10 cellular contexts compared by ENCODE assay signal in the genomic region with DNA sequence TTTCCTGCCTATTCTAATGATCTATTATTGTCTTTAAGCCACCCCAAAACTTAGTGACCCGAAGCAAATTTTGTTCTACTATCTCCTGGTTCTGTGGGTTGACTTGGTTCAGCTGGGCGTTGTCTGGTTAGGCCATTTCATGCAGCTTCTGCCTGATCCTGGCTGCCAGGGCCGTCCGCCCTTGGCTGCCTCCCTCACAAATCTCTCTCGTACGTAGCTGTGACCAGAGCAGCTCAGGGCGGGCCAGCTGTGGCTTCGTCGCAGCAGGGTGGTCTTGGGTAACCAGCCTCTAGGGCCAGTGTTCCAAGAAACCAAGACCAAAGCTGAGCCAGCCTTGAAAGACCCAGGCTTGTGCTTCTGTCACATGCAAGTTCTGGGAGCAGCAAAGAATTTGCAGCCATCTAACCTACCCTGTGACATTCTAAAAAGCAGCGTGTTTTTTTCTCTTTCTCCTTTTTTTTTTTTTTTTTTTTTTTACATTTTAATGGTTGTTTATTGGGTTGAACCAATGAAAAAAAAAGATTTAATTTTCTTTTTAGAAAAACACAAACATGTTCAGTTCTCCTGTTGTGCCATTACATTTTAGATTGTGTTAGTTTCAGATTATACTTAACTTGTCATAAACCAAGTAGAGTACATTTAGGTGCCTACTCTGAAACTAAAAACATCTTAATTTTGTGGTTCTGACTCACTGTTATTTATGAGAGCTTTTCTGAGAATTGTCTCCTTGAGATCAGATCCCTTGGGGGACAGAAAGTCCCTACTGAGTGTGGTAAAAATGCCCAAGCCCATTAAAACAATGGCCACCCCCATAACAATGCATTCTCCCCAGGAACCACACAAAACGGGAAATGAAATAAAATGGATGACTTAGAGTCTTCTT.
A peak's percentile ranks its signal among the peaks of the same experiment; 100 is the strongest.
DNase-seq lines count a peak whose midpoint lies in the region; ATAC-seq and TF ChIP-seq lines count a peak whose summit lies in the region.
"Had no signal": no experiment of that assay in that cellular context is flagged by ENCODE, and none has a peak within 500 bp of the region (broad histone marks: within the 10 kb centered on the region; RNA-seq: fewer than 3 reads in every experiment).

No MANE protein-coding gene starts in this region.

- peak; percentile 60 for DNase-seq in GM06990 (ENCODE audit: extremely low read depth, insufficient read length)
- DNase-seq in dermis blood vessel endothelial cell: peak; percentile 27
- no peak for DNase-seq in chondrocyte (ENCODE audit: low spot score)
- DNase-seq in head of caudate nucleus: no peak
- DNase-seq in RKO (ENCODE audit: low spot score): no peak
- DNase-seq: NCI-H2029 treated with DMSO at 0.1 percent for 48 hours had no signal

- no peak overlapping the region for H3K4me3 Mint-ChIP-seq in chondrocyte (ENCODE audit: unreplicated experiment)

- H3K36me3 Mint-ChIP-seq in chondrocyte (ENCODE audit: low read depth): no peaks in the 10 kb centered on the region

- no peaks in the 10 kb centered on the region for H3K9me3 Mint-ChIP-seq in chondrocyte (ENCODE audit: low read depth)

- ATAC-seq in GM19372 (IDR thresholded peaks at IDR 0.05; ENCODE audit: low read depth, unreplicated experiment) (peak; percentile 41), HG03280 (IDR thresholded peaks at IDR 0.05; ENCODE audit: unreplicated experiment) (peak; percentile 31), GM19455 (IDR thresholded peaks at IDR 0.05; ENCODE audit: unreplicated experiment) (no peak)

- intact Hi-C loops in head of caudate nucleus (cut with DNase I): no loop called here

- H3K4me3 ChIP-seq in GM06990 (replicated peaks; ENCODE audit: low read depth, low read length): peak overlapping the region; percentile 50
- H3K4me3 ChIP-seq: vagina had no signal

- peaks cover 11% of the 10 kb centered on the region for H3K4me1 Mint-ChIP-seq in chondrocyte (ENCODE audit: low read depth)

- no peaks in the 10 kb centered on the region for H3K27me3 Mint-ChIP-seq in chondrocyte (ENCODE audit: low read depth)

- TF ChIP-seq CTCF in GM06990 (IDR thresholded peaks at IDR 0.05; ENCODE audit: insufficient read depth, low read length, poor library complexity, severe bottlenecking) (no peak), chondrocyte (IDR thresholded peaks at IDR 0.05) (no peak)

- no peaks in the 10 kb centered on the region for H3K27me3 ChIP-seq in GM06990 (replicated peaks; ENCODE audit: control insufficient read depth, insufficient read depth, low read length)
- H3K27me3 ChIP-seq: vagina had no signal

- H3K36me3 ChIP-seq in GM06990 (ENCODE audit: control insufficient read depth, insufficient read depth, low read length): no peaks in the 10 kb centered on the region
- H3K36me3 ChIP-seq: vagina had no signal

- H3K27ac Mint-ChIP-seq in chondrocyte (ENCODE audit: unreplicated experiment): no peak overlapping the region

Comparison
In these comparisons a context has a peak if more than half of its experiments do, and no peak if none do; other contexts are left out.
1. DNase-seq: peak in GM06990 (single experiment) and dermis blood vessel endothelial cell (single experiment); none in chondrocyte (single experiment), head of caudate nucleus (0 of 42) and RKO (single experiment).